In genomic region chr1:16498573-16499359, GRCh38 we compare ENCODE assay signal across 8 cellular contexts. TPM values are rescaled to one million over a fixed set of nuclear protein-coding genes. Genes with fewer than 3 reads are reported as not detected.
DNase-seq lines count a peak whose midpoint lies in the region; ATAC-seq and TF ChIP-seq lines count a peak whose summit lies in the region.

No MANE protein-coding gene starts in this region.

- peak overlapping the region; percentile 77 for H3K27ac ChIP-seq in psoas muscle

- TF ChIP-seq CTCF in GM12874 (IDR thresholded peaks at IDR 0.05; ENCODE audit: insufficient read depth, low read depth, low read length) (peak; percentile 18; the same call in 1 of the 2 replicates), psoas muscle (IDR thresholded peaks at IDR 0.05) (no peak)

- no peaks in the 10 kb centered on the region for H3K36me3 Mint-ChIP-seq in T-cell

- H3K4me1 Mint-ChIP-seq in T-cell, result peaks cover 14 to 21% (median 21%) of the 10 kb centered on the region in 3 donors

- H3K4me1 ChIP-seq in psoas muscle, result no peaks in the 10 kb centered on the region

- peak overlapping the region; percentile 80 for H3K4me3 ChIP-seq in psoas muscle

- no peaks in the 10 kb centered on the region for H3K9me3 Mint-ChIP-seq in T-cell

- intact Hi-C loops in left ventricle myocardium superior (cut with micrococcal nuclease) (no loop called here), psoas muscle (cut with DNase I) (loop anchor here in 1 of 2 donors (5.0 kb wide), 1 partner anchor 56 kb away; the partner anchor contains the start of gene NECAP2)

- H3K9me3 ChIP-seq in psoas muscle, result no peaks in the 10 kb centered on the region

- ATAC-seq in HG02840 (IDR thresholded peaks at IDR 0.05; ENCODE audit: low FRiP score, unreplicated experiment) (peak; percentile 83), T-cell (replicated peaks in 1 of 4) (peak; percentile 92 to 95 (median 94)), left ventricle myocardium superior (peak; percentile 97), psoas muscle (peak; percentile 91 to 92 (median 92))

- H3K27ac Mint-ChIP-seq in T-cell, result peak overlapping the region; percentile 52 to 88

- POLR2A ChIA-PET in T-cell (lab: Charles Lee), result no interaction called here

- peak overlapping the region; percentile 73 to 90 (median 84) for H3K4me3 Mint-ChIP-seq in T-cell

- DNase-seq in NCI-H146 treated with DMSO at 0.1 percent for 48 hours (lab: John Stamatoyannopoulos, UW; ENCODE audit: unreplicated experiment) (peak; percentile 69), T-cell (peak; percentile 46 to 87 (median 71)), amniotic epithelial cell (ENCODE audit: low read depth) (peak; percentile 75), left ventricle myocardium superior (peak; percentile 97), psoas muscle (peak; percentile 91 to 92), ureter (ENCODE audit: low spot score) (peak; percentile 89)

- H3K27me3 ChIP-seq in psoas muscle (ENCODE audit: insufficient read depth in 3 of 3, low read length in 2 of 3), result no peaks in the 10 kb centered on the region

- CTCF ChIA-PET in T-cell (lab: Charles Lee), result no interaction called here

- 1 to 3% (median 2%) methylated on average over 51 to 98 of the region's 98 CpGs for WGBS in psoas muscle, 3 donors

- no peaks in the 10 kb centered on the region for H3K27me3 Mint-ChIP-seq in T-cell

- H3K36me3 ChIP-seq in psoas muscle (ENCODE audit: insufficient read depth in 1 of 2, low read depth in 1 of 2), result no peaks in the 10 kb centered on the region

RNA-seq across cellular contexts. Expression of gene RNU1-1, which starts 15.3 kb away (rescaled TPM):
- total RNA-seq in T-cell, result 1,000 to 10,000 TPM; 2,148 to 4,743 (median 3,650) TPM
- total RNA-seq in left ventricle myocardium superior, result 4,234 TPM
- 1,000 to 10,000 TPM; 1,264 to 5,208 (median 3,151) TPM for total RNA-seq in psoas muscle
- polyA plus RNA-seq in psoas muscle, result not detected
- 1,626 TPM for total RNA-seq in ureter

RNA-seq across cellular contexts. Expression of gene NECAP2, which starts 58.2 kb away (rescaled TPM):
- 100 to 1,000 TPM in 4 of 5 donors, 10 to 100 TPM in 1; 98.4 to 149 (median 138) TPM for total RNA-seq in T-cell
- 13.7 TPM for total RNA-seq in left ventricle myocardium superior
- total RNA-seq in psoas muscle, result 10 to 100 TPM in 2 of 4 donors, 1 to 10 TPM in 2; 5.7 to 10.6 (median 9.1) TPM
- polyA plus RNA-seq in psoas muscle, result 10 to 100 TPM in 2 of 3 donors, 1 to 10 TPM in 1; 7.7 to 10.9 (median 10.8) TPM
- 40.6 TPM for total RNA-seq in ureter

Comparison
In these comparisons a context has a peak if more than half of its experiments do, and no peak if none do; other contexts are left out.
1. Peak in every context shown above with its lines: DNase-seq, ATAC-seq, H3K4me3 ChIP-seq and H3K27ac ChIP-seq.